8 cellular contexts compared by ENCODE assay signal in genomic region chrX:40096395-40097091, GRCh38. TPM values are rescaled to one million over a fixed set of nuclear protein-coding genes. Genes with fewer than 3 reads are reported as not detected.
A peak's percentile ranks its signal among the peaks of the same experiment; 100 is the strongest.
DNase-seq lines count a peak whose midpoint lies in the region; ATAC-seq and TF ChIP-seq lines count a peak whose summit lies in the region.

No MANE protein-coding gene starts in this region.

- ATAC-seq in HG02938 (IDR thresholded peaks at IDR 0.05; ENCODE audit: unreplicated experiment) (no peak), HG03354 (IDR thresholded peaks at IDR 0.05; ENCODE audit: poor library complexity, severe bottlenecking, unreplicated experiment) (no peak)

- WGBS in smooth muscle cell (ENCODE audit: low lambda C conversion rate) = 2% methylated on average over 47 of the region's 66 CpGs

- peaks cover 21% of the 10 kb centered on the region for H3F3A ChIP-seq in smooth muscle cell (ENCODE audit: low read depth)

- no peak for TF ChIP-seq CTCF in smooth muscle cell (IDR thresholded peaks at IDR 0.05; ENCODE audit: borderline replicate concordance, insufficient read depth, poor library complexity, severe bottlenecking)

- H3K36me3 ChIP-seq in smooth muscle cell (ENCODE audit: low read depth) = no peaks in the 10 kb centered on the region

- H3K4me2 ChIP-seq in smooth muscle cell = peak overlapping the region; percentile 90

- peaks cover 41% of the 10 kb centered on the region for H3K79me2 ChIP-seq in smooth muscle cell (ENCODE audit: low read depth)

- no peaks in the 10 kb centered on the region for H3K9me3 ChIP-seq in smooth muscle cell (replicated peaks; ENCODE audit: low read depth)

- DNase-seq in NCI-H345 (lab: John Stamatoyannopoulos, UW) (peak; percentile 19), NCI-H345 treated with DMSO at 0.1 percent for 48 hours (lab: John Stamatoyannopoulos, UW; ENCODE audit: unreplicated experiment) (no peak), T follicular helper cell (ENCODE audit: low read depth) (peak; percentile 52), astrocyte of the hippocampus (ENCODE audit: low read depth, low spot score) (peak; percentile 66), iris pigment epithelial cell (ENCODE audit: low read depth) (peak; percentile 62), smooth muscle cell (lab: John Stamatoyannopoulos, UW; ENCODE audit: unreplicated experiment) (peak; percentile 22)

- peak overlapping the region; percentile 70 for H3K9ac ChIP-seq in smooth muscle cell (ENCODE audit: low read depth)

- peaks cover 39% of the 10 kb centered on the region for H3K4me1 ChIP-seq in smooth muscle cell (ENCODE audit: low read depth)

- peaks cover 45% of the 10 kb centered on the region for H4K20me1 ChIP-seq in smooth muscle cell (ENCODE audit: low read depth)

- H3K27me3 ChIP-seq in smooth muscle cell (ENCODE audit: low read depth) = peaks cover 5% of the 10 kb centered on the region

- H3K4me3 ChIP-seq in smooth muscle cell = peak overlapping the region; percentile 85

- H3K27ac ChIP-seq in smooth muscle cell (ENCODE audit: low read depth) = peak overlapping the region; percentile 70

- no peak overlapping the region for H2AFZ ChIP-seq in smooth muscle cell (ENCODE audit: low read depth)

RNA-seq across cellular contexts. Expression of gene BCOR, which starts 1.2 kb away (rescaled TPM):
- total RNA-seq in smooth muscle cell = 28.0 and 28.5 TPM in 2 replicates
- polyA plus RNA-seq in smooth muscle cell = 13.1 and 19.5 TPM in 2 replicates
